In the genomic region with DNA sequence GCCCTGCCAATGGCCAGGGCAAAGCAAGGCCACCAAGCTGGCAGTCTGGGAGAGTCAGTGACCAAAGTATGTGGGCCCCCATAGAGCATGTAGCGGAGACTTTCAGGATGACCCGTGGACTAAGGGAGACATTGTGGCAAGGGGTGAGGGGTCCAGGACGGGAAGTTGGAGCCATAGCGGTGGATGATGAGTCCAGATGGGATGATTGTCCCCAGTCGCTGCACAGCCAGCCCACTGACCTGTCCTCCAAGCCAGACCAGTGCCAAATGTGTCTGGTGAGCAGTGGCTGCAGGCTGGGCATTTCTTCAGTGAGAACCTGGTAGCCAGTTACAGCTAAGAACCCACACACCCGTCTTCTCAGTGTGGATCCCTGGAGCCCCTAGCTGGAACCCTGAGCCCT, we compare ENCODE assay signal across 35 cellular contexts.
"Had no signal": no experiment of that assay in that cellular context is flagged by ENCODE, and none has a peak within 500 bp of the region (broad histone marks: within the 10 kb centered on the region; RNA-seq: fewer than 3 reads in every experiment).

No MANE protein-coding gene starts in this region.

- H3K4me1 Mint-ChIP-seq: activated CD4-positive, alpha-beta memory T cell treated with anti-CD3 and anti-CD28 coated beads, Interleukin-2, amount 10 ng/mL, durations not matched to agents 7 days and 5 days; activated CD4-positive, alpha-beta T cell treated with anti-CD3 and anti-CD28 coated beads, Interleukin-2, amount 10 ng/mL, durations not matched to agents 7 days and 5 days; activated CD8-positive, alpha-beta memory T cell treated with anti-CD3 and anti-CD28 coated beads, Interleukin-2, amount 10 ng/mL, durations not matched to agents 7 days and 5 days; activated naive CD4-positive, alpha-beta T cell treated with anti-CD3 and anti-CD28 coated beads, Interleukin-2, amount 10 ng/mL, durations not matched to agents 7 days and 5 days; activated naive CD4-positive, alpha-beta T cell treated with anti-CD3 and anti-CD28 coated beads, Interleukin-2, amount 50 U/mL, for 24 hours; activated naive CD8-positive, alpha-beta T cell treated with anti-CD3 and anti-CD28 coated beads, Interleukin-2, amount 10 ng/mL, durations not matched to agents 7 days and 5 days; activated naive CD8-positive, alpha-beta T cell treated with anti-CD3 and anti-CD28 coated beads, Interleukin-2, amount 50 U/mL, for 24 hours; central memory CD8-positive, alpha-beta T cell had no signal

- H3K9me3 Mint-ChIP-seq: activated CD4-positive, alpha-beta memory T cell treated with anti-CD3 and anti-CD28 coated beads, Interleukin-2, amount 10 ng/mL, durations not matched to agents 7 days and 5 days; activated CD4-positive, alpha-beta T cell treated with anti-CD3 and anti-CD28 coated beads, Interleukin-2, amount 10 ng/mL, durations not matched to agents 7 days and 5 days; activated naive CD4-positive, alpha-beta T cell treated with anti-CD3 and anti-CD28 coated beads, Interleukin-2, amount 10 ng/mL, durations not matched to agents 7 days and 5 days; activated naive CD4-positive, alpha-beta T cell treated with anti-CD3 and anti-CD28 coated beads, Interleukin-2, amount 50 U/mL, for 24 hours; activated naive CD8-positive, alpha-beta T cell treated with anti-CD3 and anti-CD28 coated beads, Interleukin-2, amount 10 ng/mL, durations not matched to agents 7 days and 5 days; activated naive CD8-positive, alpha-beta T cell treated with anti-CD3 and anti-CD28 coated beads, Interleukin-2, amount 50 U/mL, for 24 hours; activated T-cell treated with anti-CD3 and anti-CD28 coated beads, Interleukin-2, amount 50 U/mL, for 24 hours; activated T-helper 2 cell treated with anti-CD3 and anti-CD28 coated beads, Interferon-gamma antibody, Interleukin-2, Interleukin-4, amounts not matched to agents 10 μg/mL and 5 μg/mL and 100 μg/mL, durations not matched to agents 14 hours and 24 hours and 36 hours; central memory CD8-positive, alpha-beta T cell; T-helper 1 cell treated with Interleukin-12 subunit alpha and Interleukin-12 subunit beta and Interleukin-4 antibody, amounts not matched to agents 30 μg/mL and 1 μg/mL, for 36 hours; T-helper 2 cell treated with Interferon-gamma antibody and Interleukin-4, amounts not matched to agents 5 μg/mL and 100 μg/mL, for 36 hours; WTC11 had no signal

- H3K27ac Mint-ChIP-seq: activated CD4-positive, alpha-beta memory T cell treated with anti-CD3 and anti-CD28 coated beads, Interleukin-2, amount 10 ng/mL, durations not matched to agents 7 days and 5 days; activated CD4-positive, alpha-beta T cell treated with anti-CD3 and anti-CD28 coated beads, Interleukin-2, amount 10 ng/mL, durations not matched to agents 7 days and 5 days; activated CD8-positive, alpha-beta memory T cell treated with anti-CD3 and anti-CD28 coated beads, Interleukin-2, amount 10 ng/mL, durations not matched to agents 7 days and 5 days; activated CD8-positive, alpha-beta T cell treated with anti-CD3 and anti-CD28 coated beads, Interleukin-2, amount 10 ng/mL, durations not matched to agents 7 days and 5 days; activated naive CD4-positive, alpha-beta T cell treated with anti-CD3 and anti-CD28 coated beads, Interleukin-2, amount 10 ng/mL, durations not matched to agents 7 days and 5 days; activated naive CD4-positive, alpha-beta T cell treated with anti-CD3 and anti-CD28 coated beads, Interleukin-2, amount 50 U/mL, for 24 hours; activated naive CD8-positive, alpha-beta T cell; activated naive CD8-positive, alpha-beta T cell treated with anti-CD3 and anti-CD28 coated beads, Interleukin-2, amount 10 ng/mL, durations not matched to agents 7 days and 5 days; activated naive CD8-positive, alpha-beta T cell treated with anti-CD3 and anti-CD28 coated beads, Interleukin-2, amount 50 U/mL, for 24 hours; activated T-cell treated with anti-CD3 and anti-CD28 coated beads, Interleukin-2, amount 50 U/mL, for 24 hours; activated T-helper 2 cell treated with anti-CD3 and anti-CD28 coated beads, Interferon-gamma antibody, Interleukin-2, Interleukin-4, amounts not matched to agents 10 μg/mL and 5 μg/mL and 100 μg/mL, durations not matched to agents 14 hours and 24 hours and 36 hours; T-helper 1 cell treated with Interleukin-12 subunit alpha and Interleukin-12 subunit beta and Interleukin-4 antibody, amounts not matched to agents 30 μg/mL and 1 μg/mL, for 36 hours; T-helper 2 cell treated with Interferon-gamma antibody and Interleukin-4, amounts not matched to agents 5 μg/mL and 100 μg/mL, for 36 hours; WTC11 had no signal

- H3K36me3 Mint-ChIP-seq: activated CD8-positive, alpha-beta memory T cell treated with anti-CD3 and anti-CD28 coated beads, Interleukin-2, amount 10 ng/mL, durations not matched to agents 7 days and 5 days; activated naive CD4-positive, alpha-beta T cell treated with anti-CD3 and anti-CD28 coated beads, Interleukin-2, amount 10 ng/mL, durations not matched to agents 7 days and 5 days; activated naive CD4-positive, alpha-beta T cell treated with anti-CD3 and anti-CD28 coated beads, Interleukin-2, amount 50 U/mL, for 24 hours; activated naive CD8-positive, alpha-beta T cell; activated naive CD8-positive, alpha-beta T cell treated with anti-CD3 and anti-CD28 coated beads, Interleukin-2, amount 10 ng/mL, durations not matched to agents 7 days and 5 days; WTC11 had no signal

- DNase-seq: activated CD4-positive, alpha-beta memory T cell treated with anti-CD3 and anti-CD28 coated beads, Interleukin-2, amount 10 ng/mL, durations not matched to agents 7 days and 5 days; activated CD4-positive, alpha-beta T cell treated with anti-CD3 and anti-CD28 coated beads for 4 hours; activated CD4-positive, alpha-beta T cell treated with anti-CD3 and anti-CD28 coated beads, Interleukin-2, amount 10 ng/mL, durations not matched to agents 7 days and 5 days; activated CD4-positive, alpha-beta T cell treated with anti-CD3 and anti-CD28 coated beads, Interleukin-2, amount 50 U/mL, for 48 hours; activated CD4-positive, CD25-positive, alpha-beta regulatory T cell treated with anti-CD3 and anti-CD28 coated beads, Interleukin-2, amount 50 U/mL, for 72 hours; activated CD8-positive, alpha-beta memory T cell treated with anti-CD3 and anti-CD28 coated beads for 24 hours; activated CD8-positive, alpha-beta memory T cell treated with anti-CD3 and anti-CD28 coated beads, Interleukin-2, amount 10 ng/mL, durations not matched to agents 7 days and 5 days; activated CD8-positive, alpha-beta memory T cell treated with anti-CD3 and anti-CD28 coated beads, Interleukin-2, amount 50 U/mL, for 48 hours; activated CD8-positive, alpha-beta T cell treated with anti-CD3 and anti-CD28 coated beads, Interleukin-2, amount 10 ng/mL, durations not matched to agents 7 days and 5 days; activated effector memory CD4-positive, alpha-beta T cell treated with Interleukin-2 at 50 U/mL for 16 hours; activated gamma-delta T cell; activated naive CD4-positive, alpha-beta T cell treated with anti-CD3 and anti-CD28 coated beads, Interleukin-2, amount 10 ng/mL, durations not matched to agents 7 days and 5 days; activated naive CD4-positive, alpha-beta T cell treated with Interleukin-2 at 50 U/mL for 16 hours; activated naive CD8-positive, alpha-beta T cell treated with anti-CD3 and anti-CD28 coated beads, Interleukin-2, amount 10 ng/mL, durations not matched to agents 7 days and 5 days; activated naive CD8-positive, alpha-beta T cell treated with anti-CD3 and anti-CD28 coated beads, Interleukin-2, amount 50 U/mL, for 24 hours; activated T-cell treated with anti-CD3 and anti-CD28 coated beads, Interleukin-2, amount 50 U/mL, for 24 hours; activated T-cell treated with anti-CD3 and anti-CD28 coated beads, Interleukin-2, amount 50 U/mL, for 48 hours; amygdala; anterior cingulate cortex; body of pancreas; brain microvascular endothelial cell; caudate nucleus; SW 1271; T-helper 1 cell; T-helper 2 cell; T-helper 9 cell; WERI-Rb-1 had no signal

- H3K27ac ChIP-seq: body of pancreas, brain microvascular endothelial cell, breast epithelium, WERI-Rb-1 had no signal

- H3K4me1 ChIP-seq: body of pancreas, breast epithelium had no signal

- H3K4me3 ChIP-seq: body of pancreas, breast epithelium had no signal

- H3K27me3 ChIP-seq: body of pancreas, brain microvascular endothelial cell had no signal

- H3K4me3 Mint-ChIP-seq: activated CD4-positive, alpha-beta memory T cell treated with anti-CD3 and anti-CD28 coated beads, Interleukin-2, amount 10 ng/mL, durations not matched to agents 7 days and 5 days; activated CD4-positive, alpha-beta T cell treated with anti-CD3 and anti-CD28 coated beads, Interleukin-2, amount 10 ng/mL, durations not matched to agents 7 days and 5 days; activated CD8-positive, alpha-beta memory T cell treated with anti-CD3 and anti-CD28 coated beads, Interleukin-2, amount 10 ng/mL, durations not matched to agents 7 days and 5 days; activated CD8-positive, alpha-beta T cell treated with anti-CD3 and anti-CD28 coated beads, Interleukin-2, amount 10 ng/mL, durations not matched to agents 7 days and 5 days; activated naive CD4-positive, alpha-beta T cell treated with anti-CD3 and anti-CD28 coated beads, Interleukin-2, amount 10 ng/mL, durations not matched to agents 7 days and 5 days; activated naive CD4-positive, alpha-beta T cell treated with anti-CD3 and anti-CD28 coated beads, Interleukin-2, amount 50 U/mL, for 24 hours; activated naive CD8-positive, alpha-beta T cell; activated naive CD8-positive, alpha-beta T cell treated with anti-CD3 and anti-CD28 coated beads, Interleukin-2, amount 10 ng/mL, durations not matched to agents 7 days and 5 days; activated naive CD8-positive, alpha-beta T cell treated with anti-CD3 and anti-CD28 coated beads, Interleukin-2, amount 50 U/mL, for 24 hours; activated T-cell treated with anti-CD3 and anti-CD28 coated beads, Interleukin-2, amount 50 U/mL, for 24 hours; central memory CD8-positive, alpha-beta T cell; T-helper 1 cell treated with Interleukin-12 subunit alpha and Interleukin-12 subunit beta and Interleukin-4 antibody, amounts not matched to agents 30 μg/mL and 1 μg/mL, for 36 hours; T-helper 2 cell treated with Interferon-gamma antibody and Interleukin-4, amounts not matched to agents 5 μg/mL and 100 μg/mL, for 36 hours; WTC11 had no signal

- H3K27me3 Mint-ChIP-seq: activated CD4-positive, alpha-beta memory T cell treated with anti-CD3 and anti-CD28 coated beads, Interleukin-2, amount 10 ng/mL, durations not matched to agents 7 days and 5 days; activated CD4-positive, alpha-beta T cell treated with anti-CD3 and anti-CD28 coated beads, Interleukin-2, amount 10 ng/mL, durations not matched to agents 7 days and 5 days; activated CD8-positive, alpha-beta memory T cell treated with anti-CD3 and anti-CD28 coated beads, Interleukin-2, amount 10 ng/mL, durations not matched to agents 7 days and 5 days; activated naive CD4-positive, alpha-beta T cell treated with anti-CD3 and anti-CD28 coated beads, Interleukin-2, amount 50 U/mL, for 24 hours; activated naive CD8-positive, alpha-beta T cell; activated naive CD8-positive, alpha-beta T cell treated with anti-CD3 and anti-CD28 coated beads, Interleukin-2, amount 10 ng/mL, durations not matched to agents 7 days and 5 days had no signal

- H3K36me3 ChIP-seq: brain microvascular endothelial cell, breast epithelium, WERI-Rb-1 had no signal

- H3K9me3 ChIP-seq: body of pancreas, breast epithelium had no signal
